Comparison of ENCODE assay signal across 11 cellular contexts in genomic region chr11:122209619-122210377, GRCh38.
DNase-seq lines count a peak whose midpoint lies in the region; ATAC-seq and TF ChIP-seq lines count a peak whose summit lies in the region.
"Had no signal": no experiment of that assay in that cellular context is flagged by ENCODE, and none has a peak within 500 bp of the region (broad histone marks: within the 10 kb centered on the region; RNA-seq: fewer than 3 reads in every experiment).

No MANE protein-coding gene starts in this region.

- TF ChIP-seq POLR2A in heart left ventricle (IDR thresholded peaks at IDR 0.05) (no peak), gastrocnemius medialis (IDR thresholded peaks at IDR 0.05) (no peak)

- H3K36me3 Mint-ChIP-seq in activated CD4-positive, alpha-beta T cell treated with anti-CD3 and anti-CD28 coated beads for 36 hours (ENCODE audit: low read depth): no peaks in the 10 kb centered on the region
- H3K36me3 Mint-ChIP-seq: activated naive CD8-positive, alpha-beta T cell treated with anti-CD3 and anti-CD28 coated beads for 36 hours had no signal

- POLR2A ChIA-PET in activated CD4-positive, alpha-beta T cell treated with anti-CD3 and anti-CD28 coated beads for 36 hours (lab: Charles Lee): no interaction called here

- CTCF ChIA-PET in activated CD4-positive, alpha-beta T cell treated with anti-CD3 and anti-CD28 coated beads for 36 hours (lab: Charles Lee): no interaction called here

- in situ Hi-C loops in gastrocnemius medialis (cut with MboI; ENCODE audit: low sequenced_read_pairs in 4 of 4) (loop anchor here (5.0 to 10.0 kb wide), 8 partner anchors 95 to 557 kb away; partner anchors contain the start of gene BLID (in 1 of the 4)), GM13976 (cut with MboI; ENCODE audit: low sequenced_read_pairs, unreplicated experiment) (loop anchor here (10.0 kb wide), 2 partner anchors 295 to 555 kb away; no protein-coding TSS in a partner anchor)

- H3K4me3 ChIP-seq in heart left ventricle: no peak overlapping the region
- H3K4me3 ChIP-seq in gastrocnemius medialis: no peak overlapping the region
- H3K4me3 ChIP-seq: GM23338 had no signal

- H3K4me1 Mint-ChIP-seq in activated CD4-positive, alpha-beta T cell treated with anti-CD3 and anti-CD28 coated beads for 36 hours: no peaks in the 10 kb centered on the region
- H3K4me1 Mint-ChIP-seq: activated naive CD8-positive, alpha-beta T cell treated with anti-CD3 and anti-CD28 coated beads for 36 hours had no signal

- H3K27ac Mint-ChIP-seq in activated CD4-positive, alpha-beta T cell treated with anti-CD3 and anti-CD28 coated beads for 36 hours: no peak overlapping the region
- H3K27ac Mint-ChIP-seq: activated naive CD8-positive, alpha-beta T cell treated with anti-CD3 and anti-CD28 coated beads for 36 hours; GM23338 had no signal

- H3K9me3 ChIP-seq in heart left ventricle: no peaks in the 10 kb centered on the region
- no peaks in the 10 kb centered on the region for H3K9me3 ChIP-seq in gastrocnemius medialis

- DNase-seq in GM03348 (ENCODE audit: low spot score): peak; percentile 64
- peak in 41 of 56 donors; percentile 5 to 82 (median 47) for DNase-seq in amygdala (lab: John Stamatoyannopoulos, UW)
- peak in 4 of 5 donors; percentile 72 to 82 (median 79) for DNase-seq in heart left ventricle
- DNase-seq in gastrocnemius medialis: peak; percentile 48 to 58
- no peak for DNase-seq in GM13976 (ENCODE audit: low spot score)
- no peak for DNase-seq in stimulated activated CD4-positive, alpha-beta T cell treated with anti-CD3 and anti-CD28 coated beads, Interleukin-4, amount 100 ng/mL, for 1 hour
- DNase-seq in activated CD4-positive, alpha-beta T cell treated with anti-CD3 and anti-CD28 coated beads for 36 hours: no peak
- no peak for DNase-seq in activated CD4-positive, CD25-positive, alpha-beta regulatory T cell treated with anti-CD3 and anti-CD28 coated beads, Interleukin-2, amount 50 U/mL, for 72 hours
- DNase-seq: activated naive CD8-positive, alpha-beta T cell treated with anti-CD3 and anti-CD28 coated beads for 36 hours; T-helper 2 cell had no signal

- H3K36me3 ChIP-seq in heart left ventricle (no peaks in the 10 kb centered on the region), gastrocnemius medialis (no peaks in the 10 kb centered on the region)

- ATAC-seq in heart left ventricle (peak; percentile 53 to 79 (median 69)), gastrocnemius medialis (peak; percentile 79 to 86)
- no peak for ATAC-seq in activated CD4-positive, alpha-beta T cell treated with anti-CD3 and anti-CD28 coated beads for 36 hours
- ATAC-seq: GM23338 had no signal

- no peaks in the 10 kb centered on the region for H3K9me3 Mint-ChIP-seq in activated CD4-positive, alpha-beta T cell treated with anti-CD3 and anti-CD28 coated beads for 36 hours (ENCODE audit: low read depth)
- H3K9me3 Mint-ChIP-seq: activated naive CD8-positive, alpha-beta T cell treated with anti-CD3 and anti-CD28 coated beads for 36 hours had no signal

- TF ChIP-seq CTCF in heart left ventricle (IDR thresholded peaks at IDR 0.05) (no peak), gastrocnemius medialis (IDR thresholded peaks at IDR 0.05 in 4 of 5, conservative IDR thresholded peaks at IDR 0.05 in 1 of 5) (no peak), GM13976 (IDR thresholded peaks at IDR 0.05; ENCODE audit: borderline replicate concordance, control extremely low read depth, extremely low read depth, insufficient read depth, missing control alignments) (no peak)

- no peak overlapping the region for H3K4me3 Mint-ChIP-seq in activated CD4-positive, alpha-beta T cell treated with anti-CD3 and anti-CD28 coated beads for 36 hours
- H3K4me3 Mint-ChIP-seq: activated naive CD8-positive, alpha-beta T cell treated with anti-CD3 and anti-CD28 coated beads for 36 hours; GM23338 had no signal

- WGBS in heart left ventricle, 4 donors: 25 to 48% (median 39%) methylated on average over 4 of the region's 4 CpGs

- intact Hi-C loops in heart left ventricle (cut with DNase I): loop anchor here in 8 of 10 donors (5.0 to 10.0 kb wide), 5 partner anchors 105 to 298 kb away; no protein-coding TSS in a partner anchor
- intact Hi-C loops in gastrocnemius medialis (cut with DNase I; ENCODE audit: low total_unique reads): loop anchor here (2.0 to 5.0 kb wide), 2 partner anchors 109 to 233 kb away; no protein-coding TSS in a partner anchor
- intact Hi-C loops in activated CD4-positive, alpha-beta T cell treated with anti-CD3 and anti-CD28 coated beads for 36 hours (cut with DNase I, micrococcal nuclease): loop anchor here in 1 of 2 experiments (10.0 kb wide), 1 partner anchor 105 kb away; no protein-coding TSS in a partner anchor

- H3K4me1 ChIP-seq in heart left ventricle (peaks cover 0 to 55% (median 34%) of the 10 kb centered on the region in 12 donors), gastrocnemius medialis (peaks cover 30 to 35% of the 10 kb centered on the region in 2 donors)

- H3K27me3 ChIP-seq in heart left ventricle (no peaks in the 10 kb centered on the region), gastrocnemius medialis (no peaks in the 10 kb centered on the region)

- peak overlapping the region in 10 of 12 donors; percentile 9 to 62 (median 32) for H3K27ac ChIP-seq in heart left ventricle
- peak overlapping the region in 3 of 4 donors; percentile 24 to 44 (median 32) for H3K27ac ChIP-seq in gastrocnemius medialis

- peaks cover 17% of the 10 kb centered on the region for H3K27me3 Mint-ChIP-seq in activated CD4-positive, alpha-beta T cell treated with anti-CD3 and anti-CD28 coated beads for 36 hours

Comparison
In these comparisons a context has a peak if more than half of its experiments do, and no peak if none do; other contexts are left out.
1. DNase-seq: peak in GM03348 (single experiment), amygdala (41 of 56), heart left ventricle (4 of 5) and gastrocnemius medialis (2 of 2); none in GM13976 (single experiment), stimulated activated CD4-positive, alpha-beta T cell treated with anti-CD3 and anti-CD28 coated beads, Interleukin-4, amount 100 ng/mL, for 1 hour (single experiment), activated CD4-positive, alpha-beta T cell treated with anti-CD3 and anti-CD28 coated beads for 36 hours (single experiment) and activated CD4-positive, CD25-positive, alpha-beta regulatory T cell treated with anti-CD3 and anti-CD28 coated beads, Interleukin-2, amount 50 U/mL, for 72 hours (single experiment).